Comparison of ENCODE assay signal across 27 cellular contexts in genomic region chr5:180169246-180170110, GRCh38. TPM values are rescaled to one million over a fixed set of nuclear protein-coding genes. Genes with fewer than 3 reads are reported as not detected.
A peak's percentile ranks its signal among the peaks of the same experiment; 100 is the strongest.
DNase-seq lines count a peak whose midpoint lies in the region; ATAC-seq and TF ChIP-seq lines count a peak whose summit lies in the region.
"Had no signal": no experiment of that assay in that cellular context is flagged by ENCODE, and none has a peak within 500 bp of the region (broad histone marks: within the 10 kb centered on the region; RNA-seq: fewer than 3 reads in every experiment).

No MANE protein-coding gene starts in this region.

- H3K4me1 Mint-ChIP-seq in GM23338 (peaks cover 14% of the 10 kb centered on the region), mesothelial cell of epicardium (peaks cover 39% of the 10 kb centered on the region)
- H3K4me1 Mint-ChIP-seq: stimulated activated naive B cell treated with anti-CD40 and anti-IgM and Interleukin-4, amounts not matched to agents 10 μg/mL and 1 μg/mL and 100 μg/mL, for 72 hours; T-cell had no signal

- no peak overlapping the region for H3K27ac ChIP-seq in GM23338 (ENCODE audit: low read depth)
- H3K27ac ChIP-seq in caudate nucleus (ENCODE audit: low read depth, low read length) = peak overlapping the region; percentile 11
- H3K27ac ChIP-seq: pancreas, Peyer's patch, right atrium auricular region, thyroid gland had no signal

- H3K4me3 Mint-ChIP-seq in GM23338 (no peak overlapping the region), mesothelial cell of epicardium (no peak overlapping the region)
- H3K4me3 Mint-ChIP-seq: activated T-cell treated with anti-CD3 and anti-CD28 coated beads, Interleukin-2, amount 50 U/mL, for 24 hours; CD14-positive monocyte; stimulated activated naive B cell treated with anti-CD40 and anti-IgM and Interleukin-4, amounts not matched to agents 10 μg/mL and 1 μg/mL and 100 μg/mL, for 72 hours; T-cell had no signal

- H3K4me3 ChIP-seq in GM23338 = no peak overlapping the region
- H3K4me3 ChIP-seq: pancreas, Peyer's patch, right atrium auricular region, thyroid gland had no signal

- H3K36me3 Mint-ChIP-seq in GM23338 (ENCODE audit: low read depth) (no peaks in the 10 kb centered on the region), mesothelial cell of epicardium (no peaks in the 10 kb centered on the region)
- H3K36me3 Mint-ChIP-seq: CD14-positive monocyte; stimulated activated naive B cell treated with anti-CD40 and anti-IgM and Interleukin-4, amounts not matched to agents 10 μg/mL and 1 μg/mL and 100 μg/mL, for 72 hours; T-cell had no signal

- H3K27ac Mint-ChIP-seq in GM23338 (no peak overlapping the region), mesothelial cell of epicardium (peak overlapping the region; percentile 82)
- H3K27ac Mint-ChIP-seq: activated T-cell treated with anti-CD3 and anti-CD28 coated beads, Interleukin-2, amount 50 U/mL, for 24 hours; stimulated activated naive B cell treated with anti-CD40 and anti-IgM and Interleukin-4, amounts not matched to agents 10 μg/mL and 1 μg/mL and 100 μg/mL, for 72 hours; T-cell had no signal

- intact Hi-C loops in sciatic nerve (cut with DNase I) = no loop called here

- DNase-seq in GM23338 (ENCODE audit: low spot score) = no peak
- DNase-seq in caudate nucleus (lab: John Stamatoyannopoulos, UW) = no peak
- DNase-seq in mesothelial cell of epicardium (ENCODE audit: low spot score in 2 of 2, unreplicated experiment in 2 of 2) = no peak
- DNase-seq in sciatic nerve (ENCODE audit: low spot score) = no peak
- DNase-seq in activated naive CD4-positive, alpha-beta T cell treated with anti-CD3 and anti-CD28 coated beads, Interleukin-2, amount 50 U/mL, for 16 hours = no peak
- DNase-seq in NCI-H2227 (lab: John Stamatoyannopoulos, UW; ENCODE audit: unreplicated experiment) = no peak
- no peak for DNase-seq in mucosa of gallbladder (ENCODE audit: low spot score)
- DNase-seq: activated CD4-positive, alpha-beta T cell treated with anti-CD3 and anti-CD28 coated beads for 1 hour; activated CD8-positive, alpha-beta memory T cell treated with anti-CD3 and anti-CD28 coated beads for 24 hours; activated naive CD4-positive, alpha-beta T cell; activated T-cell treated with anti-CD3 and anti-CD28 coated beads, Interleukin-2, amount 50 U/mL, for 24 hours; dermis blood vessel endothelial cell; NCI-H1694 treated with DMSO at 0.1 percent for 48 hours; NCI-H2171; NCI-H524 treated with DMSO at 0.1 percent for 48 hours; Peyer's patch; stimulated activated CD4-positive, alpha-beta T cell treated with anti-CD3 and anti-CD28 coated beads, Interleukin-12 subunit alpha, Interleukin-12 subunit beta, amount 100 ng/mL, for 4 hours; stimulated activated CD4-positive, alpha-beta T cell treated with anti-CD3 and anti-CD28 coated beads, Interleukin-4, amount 100 ng/mL, for 24 hours; stimulated activated naive B cell treated with anti-CD40 and anti-IgM and Interleukin-4, amounts not matched to agents 10 μg/mL and 1 μg/mL and 100 μg/mL, for 72 hours; T-cell; thyroid gland had no signal

- no peaks in the 10 kb centered on the region for H3F3A ChIP-seq in GM23338 (replicated peaks; ENCODE audit: low read depth)

- no peaks in the 10 kb centered on the region for H3K36me3 ChIP-seq in GM23338 (ENCODE audit: insufficient read depth)
- H3K36me3 ChIP-seq: pancreas, Peyer's patch, right atrium auricular region, thyroid gland had no signal

- H2AFZ ChIP-seq in GM23338 = peak overlapping the region; percentile 87

- H3K9me3 Mint-ChIP-seq in GM23338 (no peaks in the 10 kb centered on the region), mesothelial cell of epicardium (peaks cover 8% of the 10 kb centered on the region)

- no peaks in the 10 kb centered on the region for H3K79me2 ChIP-seq in GM23338 (replicated peaks; ENCODE audit: insufficient read depth)

- H3K4me1 ChIP-seq in GM23338 (ENCODE audit: insufficient read depth) = no peaks in the 10 kb centered on the region
- H3K4me1 ChIP-seq: pancreas, Peyer's patch had no signal

- H3K27me3 Mint-ChIP-seq in GM23338 (ENCODE audit: insufficient read depth, low read depth, poor library complexity) (peaks cover 4% of the 10 kb centered on the region), mesothelial cell of epicardium (ENCODE audit: low read depth) (peaks cover 5% of the 10 kb centered on the region)

- TF ChIP-seq CTCF in GM23338 (conservative IDR thresholded peaks at IDR 0.05; ENCODE audit: low read depth in 2 of 2) = no peak
- TF ChIP-seq CTCF in mesothelial cell of epicardium (IDR thresholded peaks at IDR 0.05; ENCODE audit: unreplicated experiment) = no peak

- 0 out of 2 replicates have a peak overlapping the region, but pooled peaks have one; percentile 20 for H3K4me2 ChIP-seq in GM23338

- H3K9me2 ChIP-seq in GM23338 (ENCODE audit: insufficient read depth) = no peaks in the 10 kb centered on the region

- peak; percentile 30 for ATAC-seq in GM23338
- peak; percentile 35 for ATAC-seq in sciatic nerve
- no peak for ATAC-seq in HG02642 (IDR thresholded peaks at IDR 0.05; ENCODE audit: poor library complexity, unreplicated experiment)
- ATAC-seq: pancreas; stimulated activated naive B cell treated with anti-CD40 and anti-IgM and Interleukin-4, amounts not matched to agents 10 μg/mL and 1 μg/mL and 100 μg/mL, for 72 hours; T-cell had no signal

- H4K20me1 ChIP-seq in GM23338 (replicated peaks; ENCODE audit: insufficient read depth) = no peaks in the 10 kb centered on the region

- no peaks in the 10 kb centered on the region for H3K27me3 ChIP-seq in GM23338 (ENCODE audit: insufficient read depth)
- H3K27me3 ChIP-seq: pancreas, Peyer's patch, right atrium auricular region, thyroid gland had no signal

TF ChIP-seq in GM23338, 12 proteins besides CTCF, POLR2A, EP300 and RAD21 (continues in another document):
- TF ChIP-seq STAT1 (IDR thresholded peaks at IDR 0.05; ENCODE audit: unreplicated experiment) (no peak), ZNF114 (CRISPR knock-in tag; IDR thresholded peaks at IDR 0.05) (no peak), POLR2AphosphoS5 (IDR thresholded peaks at IDR 0.05; ENCODE audit: low read depth) (no peak), REST (IDR thresholded peaks at IDR 0.05; ENCODE audit: unreplicated experiment) (no peak), ETS1 (IDR thresholded peaks at IDR 0.05) (no peak), EZH2phosphoT487 (IDR thresholded peaks at IDR 0.05; ENCODE audit: unreplicated experiment) (no peak), NANOG (IDR thresholded peaks at IDR 0.05; ENCODE audit: borderline replicate concordance) (no peak), ZNF331 (CRISPR knock-in tag; IDR thresholded peaks at IDR 0.05; ENCODE audit: low read depth) (no peak), EZH2 (IDR thresholded peaks at IDR 0.05; ENCODE audit: low read depth, unreplicated experiment) (no peak), CREB1 (CRISPR knock-in tag; IDR thresholded peaks at IDR 0.05; ENCODE audit: low read depth) (no peak), JUNB (IDR thresholded peaks at IDR 0.05; ENCODE audit: unreplicated experiment) (no peak)

RNA-seq across cellular contexts. Expression of gene RASGEF1C, which starts 39.5 kb away (rescaled TPM):
- total RNA-seq in GM23338 (2014; rRNA removed; shearing (Covaris generic)) = 0.42 and 2.6 TPM in 2 replicates
- polyA plus RNA-seq in GM23338 (2016; fragmentation: Nextera tagmentation; extraction: Ambion mirVana) = 0.40 and 0.77 TPM in 2 replicates
- total RNA-seq in mesothelial cell of epicardium (0.36 to 0.58 TPM (median 0.42 TPM) in 3 replicates), sciatic nerve (10.3 TPM), mucosa of gallbladder (1.1 TPM)
- total RNA-seq: dermis blood vessel endothelial cell, myocyte, T-cell had no signal
- polyA plus RNA-seq: AG04450, CD14-positive monocyte had no signal
